22 cellular contexts compared by ENCODE assay signal in the genomic region with DNA sequence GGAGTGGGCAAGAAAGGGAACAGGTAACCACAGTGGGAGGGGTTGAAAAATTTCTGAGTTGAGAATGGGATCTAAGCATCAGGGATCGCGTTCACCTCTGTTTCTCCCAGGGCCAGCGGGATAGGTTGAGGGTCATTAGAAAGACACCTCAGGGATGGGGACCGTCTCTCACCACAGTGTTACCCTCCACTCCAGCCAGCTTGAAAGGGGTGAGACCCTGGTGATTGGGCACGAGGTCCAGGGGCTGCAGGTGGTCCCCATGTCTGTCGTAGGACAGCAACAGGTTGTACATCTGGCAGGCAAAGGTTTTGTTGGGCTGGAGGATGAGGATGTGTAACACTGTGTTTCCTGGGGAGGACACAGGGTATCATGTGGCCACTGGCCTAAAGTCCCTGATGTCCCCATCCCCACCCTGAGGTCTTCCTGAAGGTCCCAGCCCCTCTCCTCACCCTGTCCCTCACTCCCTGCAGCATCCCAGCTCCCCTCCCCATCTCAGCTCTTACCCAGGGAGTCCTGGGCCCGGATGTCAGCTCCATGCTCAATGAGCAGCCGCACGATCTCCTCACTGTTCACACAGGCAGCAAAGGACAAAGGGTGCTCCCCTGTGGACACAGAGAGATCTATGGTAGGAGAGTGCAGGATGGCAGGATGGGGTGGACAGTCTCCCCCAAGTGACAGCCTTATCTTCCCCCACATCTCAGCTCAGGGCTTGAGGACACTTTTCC. TPM values are rescaled to one million over a fixed set of nuclear protein-coding genes. Genes with fewer than 3 reads are reported as not detected.
"Had no signal": no experiment of that assay in that cellular context is flagged by ENCODE, and none has a peak within 500 bp of the region (broad histone marks: within the 10 kb centered on the region; RNA-seq: fewer than 3 reads in every experiment).

No MANE protein-coding gene starts in this region.

- H3K36me3 ChIP-seq: SJSA1 had no signal

- H3K4me1 Mint-ChIP-seq: activated CD4-positive, alpha-beta T cell treated with anti-CD3 and anti-CD28 coated beads, Interleukin-2, amount 10 ng/mL, durations not matched to agents 7 days and 5 days; activated naive CD4-positive, alpha-beta T cell treated with anti-CD3 and anti-CD28 coated beads, Interleukin-2, amount 10 ng/mL, durations not matched to agents 7 days and 5 days; activated naive CD8-positive, alpha-beta T cell treated with anti-CD3 and anti-CD28 coated beads for 36 hours had no signal

- DNase-seq: activated CD4-positive, alpha-beta memory T cell treated with anti-CD3 and anti-CD28 coated beads for 36 hours; activated CD4-positive, alpha-beta T cell treated with anti-CD3 and anti-CD28 coated beads, Interleukin-2, amount 10 ng/mL, durations not matched to agents 7 days and 5 days; activated CD4-positive, CD25-positive, alpha-beta regulatory T cell; activated CD8-positive, alpha-beta memory T cell treated with anti-CD3 and anti-CD28 coated beads for 24 hours; activated gamma-delta T cell treated with Interleukin-2 at 50 U/mL for 16 hours; activated naive CD4-positive, alpha-beta T cell treated with anti-CD3 and anti-CD28 coated beads, Interleukin-2, amount 10 ng/mL, durations not matched to agents 7 days and 5 days; activated naive CD8-positive, alpha-beta T cell treated with anti-CD3 and anti-CD28 coated beads for 36 hours; activated T-cell treated with anti-CD3 and anti-CD28 coated beads, Interleukin-2, amount 50 U/mL, for 4 hours; anterior cingulate cortex; Karpas-422; MM.1S; NCI-H146; NCI-H187 treated with DMSO at 0.1 percent for 48 hours; NCI-H2081 treated with DMSO at 0.1 percent for 48 hours; NCI-H446; PC-3; SHP77; T-helper 9 cell had no signal

- H3K27me3 Mint-ChIP-seq: activated CD4-positive, alpha-beta memory T cell treated with anti-CD3 and anti-CD28 coated beads for 36 hours; activated naive CD8-positive, alpha-beta T cell treated with anti-CD3 and anti-CD28 coated beads for 36 hours had no signal

- H3K27ac ChIP-seq: SJSA1, VCaP had no signal

- H3K4me1 ChIP-seq: SJSA1 had no signal

- H3K4me3 Mint-ChIP-seq: activated CD4-positive, alpha-beta memory T cell treated with anti-CD3 and anti-CD28 coated beads for 36 hours; activated CD4-positive, alpha-beta T cell treated with anti-CD3 and anti-CD28 coated beads, Interleukin-2, amount 10 ng/mL, durations not matched to agents 7 days and 5 days; activated naive CD4-positive, alpha-beta T cell treated with anti-CD3 and anti-CD28 coated beads, Interleukin-2, amount 10 ng/mL, durations not matched to agents 7 days and 5 days; activated naive CD8-positive, alpha-beta T cell treated with anti-CD3 and anti-CD28 coated beads for 36 hours; activated T-cell treated with anti-CD3 and anti-CD28 coated beads, Interleukin-2, amount 50 U/mL, for 4 hours; T-helper 1 cell treated with Interleukin-12 subunit alpha and Interleukin-12 subunit beta and Interleukin-4 antibody, amounts not matched to agents 30 μg/mL and 1 μg/mL, for 36 hours had no signal

- H3K9me3 Mint-ChIP-seq: activated CD4-positive, alpha-beta memory T cell treated with anti-CD3 and anti-CD28 coated beads for 36 hours; activated CD4-positive, alpha-beta T cell treated with anti-CD3 and anti-CD28 coated beads, Interleukin-2, amount 10 ng/mL, durations not matched to agents 7 days and 5 days; activated naive CD4-positive, alpha-beta T cell treated with anti-CD3 and anti-CD28 coated beads, Interleukin-2, amount 10 ng/mL, durations not matched to agents 7 days and 5 days; activated naive CD8-positive, alpha-beta T cell treated with anti-CD3 and anti-CD28 coated beads for 36 hours; activated T-cell treated with anti-CD3 and anti-CD28 coated beads, Interleukin-2, amount 50 U/mL, for 4 hours; T-helper 1 cell treated with Interleukin-12 subunit alpha and Interleukin-12 subunit beta and Interleukin-4 antibody, amounts not matched to agents 30 μg/mL and 1 μg/mL, for 36 hours had no signal

- H3K36me3 Mint-ChIP-seq: activated CD4-positive, alpha-beta memory T cell treated with anti-CD3 and anti-CD28 coated beads for 36 hours; activated naive CD4-positive, alpha-beta T cell treated with anti-CD3 and anti-CD28 coated beads, Interleukin-2, amount 10 ng/mL, durations not matched to agents 7 days and 5 days had no signal

- H3K9me3 ChIP-seq: SJSA1 had no signal

- H3K4me3 ChIP-seq: SJSA1 had no signal

- H3K27ac Mint-ChIP-seq: activated CD4-positive, alpha-beta memory T cell treated with anti-CD3 and anti-CD28 coated beads for 36 hours; activated CD4-positive, alpha-beta T cell treated with anti-CD3 and anti-CD28 coated beads, Interleukin-2, amount 10 ng/mL, durations not matched to agents 7 days and 5 days; activated naive CD4-positive, alpha-beta T cell treated with anti-CD3 and anti-CD28 coated beads, Interleukin-2, amount 10 ng/mL, durations not matched to agents 7 days and 5 days; T-helper 1 cell treated with Interleukin-12 subunit alpha and Interleukin-12 subunit beta and Interleukin-4 antibody, amounts not matched to agents 30 μg/mL and 1 μg/mL, for 36 hours had no signal

- ATAC-seq: activated T-cell treated with anti-CD3 and anti-CD28 coated beads, Interleukin-2, amount 50 U/mL, for 4 hours; SK-N-SH treated with all-trans-retinoic acid at 6 μM for 48 hours had no signal

RNA-seq across cellular contexts. Expression of gene TRPV6, which starts 9.1 kb away (rescaled TPM):
- total RNA-seq: activated CD4-positive, alpha-beta memory T cell treated with anti-CD3 and anti-CD28 coated beads for 36 hours; activated naive CD8-positive, alpha-beta T cell treated with anti-CD3 and anti-CD28 coated beads for 36 hours; activated T-cell treated with anti-CD3 and anti-CD28 coated beads, Interleukin-2, amount 50 U/mL, for 4 hours; SJSA1 had no signal

RNA-seq across cellular contexts. Expression of gene TRPV5, which starts 57.1 kb away (rescaled TPM):
- total RNA-seq: activated CD4-positive, alpha-beta memory T cell treated with anti-CD3 and anti-CD28 coated beads for 36 hours; activated CD4-positive, alpha-beta T cell treated with anti-CD3 and anti-CD28 coated beads, Interleukin-2, amount 10 ng/mL, durations not matched to agents 7 days and 5 days; activated naive CD8-positive, alpha-beta T cell treated with anti-CD3 and anti-CD28 coated beads for 36 hours; activated T-cell treated with anti-CD3 and anti-CD28 coated beads, Interleukin-2, amount 50 U/mL, for 4 hours; PC-3; SJSA1 had no signal
